ENCODE assay signal across 1 cellular context in genomic region chrX:54999717-55000598, GRCh38.
TF ChIP-seq lines count a peak whose summit lies in the region.

Gene APEX2 (plus strand): TSS chrX:55000363. CDS start chrX:55000423, 60 bp downstream.

TF ChIP-seq in GM12878, 131 proteins besides CTCF, POLR2A, EP300 and RAD21 (continued from another document and continues in another):
- TF ChIP-seq PRDM15 (CRISPR knock-in tag; IDR thresholded peaks at IDR 0.05) (no peak), MAX (IDR thresholded peaks at IDR 0.05; ENCODE audit: low read depth, low read length) (no peak), BACH1 (IDR thresholded peaks at IDR 0.05; ENCODE audit: borderline replicate concordance) (no peak), IKZF1 (conservative IDR thresholded peaks at IDR 0.05) (0 out of 2 replicates have a peak, but pooled peaks have one; percentile 41), RUNX3 (IDR thresholded peaks at IDR 0.05; ENCODE audit: low read length) (no peak), ZNF622 (IDR thresholded peaks at IDR 0.05) (no peak), E2F4 (IDR thresholded peaks at IDR 0.05; ENCODE audit: low read depth, low read length) (no peak), HSF1 (IDR thresholded peaks at IDR 0.05; ENCODE audit: low read depth, low read length) (no peak), BHLHE40 (IDR thresholded peaks at IDR 0.05; ENCODE audit: borderline replicate concordance in 1 of 2, low read depth in 2 of 2, low read length in 1 of 2) (peak in 1 of 2 experiments; percentile 60; a peak in 1 of 4 replicates), TCF12 (IDR thresholded peaks at IDR 0.05; ENCODE audit: low read depth, low read length) (no peak), CUX1 (IDR thresholded peaks at IDR 0.05; ENCODE audit: insufficient replicate concordance, low read depth, low read length) (no peak), MYC (IDR thresholded peaks at IDR 0.05; ENCODE audit: insufficient read depth, insufficient read length, insufficient replicate concordance, low read length, severe bottlenecking) (no peak), SREBF1 (IDR thresholded peaks at IDR 0.05; ENCODE audit: low read length) (no peak), BCLAF1 (IDR thresholded peaks at IDR 0.05) (no peak), ZNF274 (IDR thresholded peaks at IDR 0.05; ENCODE audit: insufficient read depth, insufficient read length) (no peak), SPI1 (IDR thresholded peaks at IDR 0.05; ENCODE audit: borderline replicate concordance, insufficient read depth, low read depth, low read length) (peak; percentile 59), ESRRA (IDR thresholded peaks at IDR 0.05; ENCODE audit: low read length) (no peak), YY1 (IDR thresholded peaks at IDR 0.05; ENCODE audit: low read depth, low read length) (peak; percentile 32; the same call in 1 of the 2 replicates), MYB (IDR thresholded peaks at IDR 0.05; ENCODE audit: borderline replicate concordance, low read depth, low read length) (no peak), WRNIP1 (IDR thresholded peaks at IDR 0.05; ENCODE audit: borderline replicate concordance, low read depth, low read length) (no peak), EGR1 (IDR thresholded peaks at IDR 0.05; ENCODE audit: borderline replicate concordance in 1 of 2, low read depth in 2 of 2, low read length in 2 of 2) (peak in 1 of 2 experiments; percentile 49; a peak in 1 of 3 replicates), SIN3A (IDR thresholded peaks at IDR 0.05; ENCODE audit: low read depth, low read length) (no peak), ETV6 (conservative IDR thresholded peaks at IDR 0.05 in 1 of 2, IDR thresholded peaks at IDR 0.05 in 1 of 2; ENCODE audit: borderline replicate concordance in 1 of 2, low read depth in 1 of 2) (no peak), RBBP5 (conservative IDR thresholded peaks at IDR 0.05) (no peak), CREB1 (IDR thresholded peaks at IDR 0.05; ENCODE audit: low read depth) (peak; percentile 64; the same call in 1 of the 2 replicates), POLR2AphosphoS2 (IDR thresholded peaks at IDR 0.05; ENCODE audit: low read depth, low read length) (no peak), HDGF (IDR thresholded peaks at IDR 0.05) (no peak; the same call in 1 of the 2 replicates), HCFC1 (IDR thresholded peaks at IDR 0.05; ENCODE audit: low read length) (0 out of 2 replicates have a peak, but pooled peaks have one; percentile 13), GATAD2B (conservative IDR thresholded peaks at IDR 0.05; ENCODE audit: low read depth) (no peak), IRF5 (IDR thresholded peaks at IDR 0.05; ENCODE audit: borderline replicate concordance) (no peak), MEF2A (IDR thresholded peaks at IDR 0.05; ENCODE audit: insufficient read depth, low read depth, low read length) (no peak), TCF7 (IDR thresholded peaks at IDR 0.05; ENCODE audit: borderline replicate concordance) (no peak), PBX3 (IDR thresholded peaks at IDR 0.05; ENCODE audit: insufficient replicate concordance, low read depth, low read length) (no peak), LARP7 (IDR thresholded peaks at IDR 0.05) (0 out of 2 replicates have a peak, but pooled peaks have one; percentile 24), FOXK2 (IDR thresholded peaks at IDR 0.05) (no peak), NBN (IDR thresholded peaks at IDR 0.05) (no peak), ZBTB4 (CRISPR knock-in tag; IDR thresholded peaks at IDR 0.05) (no peak)
